Comparison of ENCODE assay signal across 8 cellular contexts in the genomic region with DNA sequence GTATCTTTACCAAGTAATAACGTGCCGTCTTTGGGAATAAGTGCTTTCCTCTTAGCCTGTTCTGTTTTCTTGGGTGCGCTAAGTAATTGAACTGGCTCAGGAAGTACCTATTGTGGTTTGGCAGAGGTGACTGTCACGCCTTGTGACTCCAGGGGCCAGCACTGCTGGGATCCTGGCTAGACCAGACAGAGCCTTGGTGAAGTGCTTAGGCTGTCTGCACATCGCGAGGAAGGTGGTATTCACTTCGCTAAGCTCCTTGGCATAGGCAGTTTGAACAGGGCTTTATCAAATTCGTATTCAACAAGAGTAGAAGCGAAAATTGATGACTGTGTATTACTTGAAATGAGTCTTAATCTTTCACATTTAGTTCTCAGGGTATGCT. TPM values are rescaled to one million over a fixed set of nuclear protein-coding genes. Genes with fewer than 3 reads are reported as not detected.
DNase-seq lines count a peak whose midpoint lies in the region; ATAC-seq and TF ChIP-seq lines count a peak whose summit lies in the region.

No MANE protein-coding gene starts in this region.

- H3K36me3 Mint-ChIP-seq in immature natural killer cell: peaks cover 73 to 85% (median 75%) of the 10 kb centered on the region in 3 donors

- ATAC-seq in GM18511 (IDR thresholded peaks at IDR 0.05; ENCODE audit: unreplicated experiment) (peak; percentile 47), HG02840 (IDR thresholded peaks at IDR 0.05; ENCODE audit: low FRiP score, unreplicated experiment) (peak; percentile 34), HG03520 (IDR thresholded peaks at IDR 0.05; ENCODE audit: unreplicated experiment) (no peak)

- peaks cover 4 to 19% (median 6%) of the 10 kb centered on the region in 3 donors for H3K27me3 Mint-ChIP-seq in immature natural killer cell (ENCODE audit: low read depth in 3 of 3)

- H3K9me3 Mint-ChIP-seq in immature natural killer cell: no peaks in the 10 kb centered on the region

- peaks cover 81 to 90% of the 10 kb centered on the region in 2 donors for H3K4me1 Mint-ChIP-seq in immature natural killer cell

- H3K4me3 Mint-ChIP-seq in immature natural killer cell: peak overlapping the region; percentile 94 to 100 (median 97)

- peak overlapping the region; percentile 94 to 100 (median 98) for H3K27ac Mint-ChIP-seq in immature natural killer cell

- DNase-seq in T-helper 22 cell (ENCODE audit: low read depth) (peak; percentile 57), immature natural killer cell (peak in 2 of 3 donors; percentile 41 to 47), HCEC 1CT (no peak), GM10266 (ENCODE audit: extremely low spot score) (no peak)
- no peak for DNase-seq in stimulated activated CD8-positive, alpha-beta memory T cell treated with anti-CD3 and anti-CD28 coated beads, Interleukin-4, amount 100 ng/mL, for 48 hours

- TF ChIP-seq CTCF in GM10266 (IDR thresholded peaks at IDR 0.05; ENCODE audit: control insufficient read depth, insufficient read depth, low read depth, missing control alignments): no peak

RNA-seq across cellular contexts. Expression of a gene that starts 17.6 kb away (rescaled TPM):
- polyA plus RNA-seq in immature natural killer cell: 10 to 100 TPM; 25.3 to 77.0 (median 33.0) TPM

Comparison
In these comparisons a context has a peak if more than half of its experiments do, and no peak if none do; other contexts are left out.
1. DNase-seq: peak in T-helper 22 cell (single experiment) and immature natural killer cell (2 of 3); none in HCEC 1CT (single experiment), GM10266 (single experiment) and stimulated activated CD8-positive, alpha-beta memory T cell treated with anti-CD3 and anti-CD28 coated beads, Interleukin-4, amount 100 ng/mL, for 48 hours (single experiment).